ENCODE assay signal across 16 cellular contexts in genomic region chr18:76992226-76993084, GRCh38.
DNase-seq lines count a peak whose midpoint lies in the region; ATAC-seq and TF ChIP-seq lines count a peak whose summit lies in the region.
"Had no signal": no experiment of that assay in that cellular context is flagged by ENCODE, and none has a peak within 500 bp of the region (broad histone marks: within the 10 kb centered on the region; RNA-seq: fewer than 3 reads in every experiment).

No MANE protein-coding gene starts in this region.

- peak overlapping the region; percentile 56 for H3K23ac ChIP-seq in neuronal stem cell (ENCODE audit: low read depth, low read length, poor library complexity)

- DNase-seq in activated CD8-positive, alpha-beta memory T cell treated with anti-CD3 and anti-CD28 coated beads, Interleukin-2, amount 50 U/mL, for 48 hours: peak; percentile 44
- DNase-seq in activated CD8-positive, alpha-beta memory T cell treated with anti-CD3 and anti-CD28 coated beads, Interleukin-2, amount 50 U/mL, for 4 hours: no peak
- DNase-seq in glutamatergic neuron: no peak
- no peak for DNase-seq in neuronal stem cell (ENCODE audit: low spot score)
- no peak for DNase-seq in upper lobe of right lung
- DNase-seq in DMS53 treated with DMSO at 0.1 percent for 48 hours (lab: John Stamatoyannopoulos, UW; ENCODE audit: unreplicated experiment): no peak
- DNase-seq in 8988T: no peak
- DNase-seq in NCI-H1694 treated with DMSO at 0.1 percent for 48 hours (lab: John Stamatoyannopoulos, UW): no peak
- DNase-seq: COR-L47, DMS53, NCI-H1417 treated with DMSO at 0.1 percent for 48 hours, NCI-H2029 treated with DMSO at 0.1 percent for 48 hours, NCI-H524, OCI-M1 had no signal

- ATAC-seq in upper lobe of right lung: peak; percentile 7

- no peak overlapping the region for H3K4ac ChIP-seq in neuronal stem cell (ENCODE audit: low read length)

- peaks cover 10% of the 10 kb centered on the region for H3K27me3 Mint-ChIP-seq in glutamatergic neuron (ENCODE audit: unreplicated experiment)

- TF ChIP-seq CTCF in glutamatergic neuron (IDR thresholded peaks at IDR 0.05; ENCODE audit: partially characterized antibody, unreplicated experiment) (no peak), upper lobe of right lung (IDR thresholded peaks at IDR 0.05) (no peak)

- peaks cover 18% of the 10 kb centered on the region for H3K9me3 Mint-ChIP-seq in glutamatergic neuron (ENCODE audit: unreplicated experiment)
- H3K9me3 Mint-ChIP-seq: H9 had no signal

- no peaks in the 10 kb centered on the region for H3K36me3 ChIP-seq in neuronal stem cell (replicated peaks in 1 of 2; ENCODE audit: control insufficient read depth in 2 of 2, insufficient read depth in 2 of 2, low read length in 2 of 2)
- no peaks in the 10 kb centered on the region for H3K36me3 ChIP-seq in upper lobe of right lung

- peaks cover 6 to 9% of the 10 kb centered on the region in 2 donors for H3K4me1 ChIP-seq in neuronal stem cell (ENCODE audit: control insufficient read depth in 2 of 2, insufficient read depth in 1 of 2, low read depth in 1 of 2, low read length in 2 of 2)
- peaks cover 4% of the 10 kb centered on the region for H3K4me1 ChIP-seq in upper lobe of right lung

- peak overlapping the region; percentile 57 for H2BK120ac ChIP-seq in neuronal stem cell (ENCODE audit: low read depth, low read length)

- H3K79me1 ChIP-seq in neuronal stem cell (ENCODE audit: low read depth, low read length): no peaks in the 10 kb centered on the region

- H2BK12ac ChIP-seq in neuronal stem cell (ENCODE audit: low read length): peak overlapping the region; percentile 30

- H3K9ac ChIP-seq in neuronal stem cell (ENCODE audit: low read depth, low read length, poor library complexity): peak overlapping the region; percentile 25

- H2BK5ac ChIP-seq in neuronal stem cell (ENCODE audit: low read length): no peak overlapping the region

- H3K27ac Mint-ChIP-seq in glutamatergic neuron (ENCODE audit: unreplicated experiment): peak overlapping the region; percentile 86

- peaks cover 50% of the 10 kb centered on the region for H3K4me1 Mint-ChIP-seq in glutamatergic neuron (ENCODE audit: low read depth, unreplicated experiment)

- H3K27ac ChIP-seq in neuronal stem cell (replicated peaks; ENCODE audit: low read length): no peak overlapping the region
- no peak overlapping the region for H3K27ac ChIP-seq in upper lobe of right lung
- H3K27ac ChIP-seq: RWPE1 had no signal

- H3K4me3 Mint-ChIP-seq in glutamatergic neuron (ENCODE audit: unreplicated experiment): peak overlapping the region; percentile 30
- H3K4me3 Mint-ChIP-seq: H9 had no signal

- peak overlapping the region; percentile 25 for H3K14ac ChIP-seq in neuronal stem cell (ENCODE audit: low read length)

- no peaks in the 10 kb centered on the region for H3K9me3 ChIP-seq in neuronal stem cell (replicated peaks in 1 of 2; ENCODE audit: control insufficient read depth in 2 of 2, insufficient read depth in 1 of 2, low read depth in 1 of 2, low read length in 2 of 2)
- H3K9me3 ChIP-seq in upper lobe of right lung: no peaks in the 10 kb centered on the region

- H3K18ac ChIP-seq in neuronal stem cell (ENCODE audit: low read length): peak overlapping the region; percentile 83

- WGBS in neuronal stem cell (ENCODE audit: extremely low coverage in 2 of 2, insufficient read length in 2 of 2, insufficient replicate concordance in 1 of 2), 2 donors: no CpG with 5 or more reads among the region's 17 CpGs

- no peak overlapping the region for H3K4me3 ChIP-seq in neuronal stem cell (ENCODE audit: low read length in 2 of 2)
- H3K4me3 ChIP-seq in upper lobe of right lung: no peak overlapping the region

- peak overlapping the region; percentile 29 for H2AFZ ChIP-seq in neuronal stem cell (ENCODE audit: low read length)

- H4K8ac ChIP-seq in neuronal stem cell (ENCODE audit: low read depth, low read length): no peak overlapping the region

- H3K36me3 Mint-ChIP-seq in glutamatergic neuron (ENCODE audit: unreplicated experiment): no peaks in the 10 kb centered on the region

- peak overlapping the region; percentile 87 for H2BK15ac ChIP-seq in neuronal stem cell (ENCODE audit: low read length)

- intact Hi-C loops in upper lobe of right lung (cut with DNase I): no loop called here

- H3K27me3 ChIP-seq in neuronal stem cell (ENCODE audit: control insufficient read depth in 3 of 3, insufficient read depth in 3 of 3, low read depth in 1 of 3, low read length in 3 of 3): no peaks in the 10 kb centered on the region
- H3K27me3 ChIP-seq in upper lobe of right lung: no peaks in the 10 kb centered on the region

- no peak overlapping the region for H3K4me2 ChIP-seq in neuronal stem cell (ENCODE audit: insufficient read depth, low read length, poor library complexity, severe bottlenecking)

- H4K91ac ChIP-seq in neuronal stem cell (ENCODE audit: low read depth, low read length, poor library complexity): no peak overlapping the region

- H2AK5ac ChIP-seq in neuronal stem cell (ENCODE audit: low read depth, low read length): peak overlapping the region; percentile 47
